ENCODE assay signal across 12 cellular contexts in the genomic region with DNA sequence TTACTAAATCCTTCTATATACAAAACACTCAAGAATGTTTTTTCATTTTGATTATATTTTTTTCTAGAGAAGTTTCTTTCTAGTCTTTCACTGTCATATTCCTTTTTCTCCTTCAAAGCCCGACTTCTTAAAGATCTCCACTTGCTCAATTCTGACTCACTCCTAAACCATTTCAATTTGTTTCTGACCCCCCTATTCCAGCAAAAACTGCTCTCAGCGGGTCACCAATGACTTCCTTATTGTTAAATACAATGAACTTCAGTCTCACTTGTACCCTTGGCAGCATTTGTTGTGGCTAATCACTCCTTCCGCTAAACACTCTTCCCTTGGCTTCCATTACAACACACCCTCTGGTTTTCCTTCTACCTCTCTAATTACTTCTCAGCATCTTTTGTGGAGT.
DNase-seq lines count a peak whose midpoint lies in the region; FAIRE-seq and TF ChIP-seq lines count a peak whose summit lies in the region.
"Had no signal": no experiment of that assay in that cellular context is flagged by ENCODE, and none has a peak within 500 bp of the region (broad histone marks: within the 10 kb centered on the region; RNA-seq: fewer than 3 reads in every experiment).

No MANE protein-coding gene starts in this region.

- H3K27me3 ChIP-seq in adrenal gland: no peaks in the 10 kb centered on the region
- H3K27me3 ChIP-seq: right atrium auricular region had no signal

- no peak for TF ChIP-seq CTCF in adrenal gland (IDR thresholded peaks at IDR 0.05)

- H3K4me1 ChIP-seq in mesodermal cell (ENCODE audit: control insufficient read depth, insufficient read depth, low read length, poor library complexity, severe bottlenecking) (peaks cover 9% of the 10 kb centered on the region), adrenal gland (replicated peaks in 1 of 2) (no peaks in the 10 kb centered on the region)
- H3K4me1 ChIP-seq: right atrium auricular region had no signal

- FAIRE-seq in GM12891 (lab: Jason Lieb, UNC): no peak

- intact Hi-C loops in adrenal gland (cut with DNase I): no loop called here

- DNase-seq in GM03348 (ENCODE audit: low spot score) (peak; percentile 50), NCI-H226 (peak; percentile 23), dermis blood vessel endothelial cell (peak; percentile 59), substantia nigra (lab: John Stamatoyannopoulos, UW) (no peak), GM12891 (ENCODE audit: insufficient read length, low spot score) (no peak), adrenal gland (no peak)
- DNase-seq in central memory CD4-positive, alpha-beta T cell: no peak
- DNase-seq: COR-L47; NCI-H187 treated with DMSO at 0.1 percent for 48 hours; stimulated activated CD8-positive, alpha-beta memory T cell treated with anti-CD3 and anti-CD28 coated beads, Interleukin-4, amount 100 ng/mL, for 48 hours had no signal

- H3K27ac ChIP-seq in mesodermal cell (ENCODE audit: low read depth, low read length, severe bottlenecking) (peak overlapping the region; percentile 19), substantia nigra (ENCODE audit: low read depth, low read length, poor library complexity, severe bottlenecking) (no peak overlapping the region), adrenal gland (no peak overlapping the region)
- H3K27ac ChIP-seq: right atrium auricular region had no signal

- H3K36me3 ChIP-seq in mesodermal cell (ENCODE audit: control insufficient read depth, insufficient read depth, low read length) (no peaks in the 10 kb centered on the region), adrenal gland (replicated peaks in 1 of 2) (no peaks in the 10 kb centered on the region)
- H3K36me3 ChIP-seq: right atrium auricular region had no signal

- TF ChIP-seq POLR2A in GM12891 (IDR thresholded peaks at IDR 0.05; ENCODE audit: low read depth, low read length) (no peak), adrenal gland (IDR thresholded peaks at IDR 0.05) (no peak)

- H3K9me3 ChIP-seq in mesodermal cell (ENCODE audit: control insufficient read depth, low read length) (no peaks in the 10 kb centered on the region), adrenal gland (replicated peaks in 1 of 3) (no peaks in the 10 kb centered on the region)
- H3K9me3 ChIP-seq: right atrium auricular region had no signal

- H3K4me3 ChIP-seq in mesodermal cell (ENCODE audit: extremely low read depth, insufficient read depth, low read length, poor library complexity, severe bottlenecking) (no peak overlapping the region), adrenal gland (no peak overlapping the region)
- H3K4me3 ChIP-seq: right atrium auricular region had no signal

- WGBS in mesodermal cell (ENCODE audit: insufficient coverage in 2 of 2), 2 experiments: 9 to 21% methylated on average over 3 of the region's 3 CpGs
- 63 to 80% (median 74%) methylated on average over 3 of the region's 3 CpGs for WGBS in adrenal gland, 4 donors

TF ChIP-seq in GM12891, 5 proteins besides CTCF, POLR2A, EP300 and RAD21:
- TF ChIP-seq PAX5 (IDR thresholded peaks at IDR 0.05; ENCODE audit: insufficient read depth, low read length, severe bottlenecking) (no peak), POU2F2 (IDR thresholded peaks at IDR 0.05; ENCODE audit: low read depth, low read length) (no peak)

Comparison
In these comparisons a context has a peak if more than half of its experiments do, and no peak if none do; other contexts are left out.
1. DNase-seq: peak in GM03348 (single experiment), NCI-H226 (single experiment) and dermis blood vessel endothelial cell (single experiment); none in substantia nigra (0 of 49), GM12891 (single experiment), central memory CD4-positive, alpha-beta T cell (single experiment) and adrenal gland (0 of 7).